8 cellular contexts compared by ENCODE assay signal in genomic region chr20:297098-297924, GRCh38. TPM values are rescaled to one million over a fixed set of nuclear protein-coding genes. Genes with fewer than 3 reads are reported as not detected.
DNase-seq lines count a peak whose midpoint lies in the region; ATAC-seq and TF ChIP-seq lines count a peak whose summit lies in the region.

A gene with protein sequence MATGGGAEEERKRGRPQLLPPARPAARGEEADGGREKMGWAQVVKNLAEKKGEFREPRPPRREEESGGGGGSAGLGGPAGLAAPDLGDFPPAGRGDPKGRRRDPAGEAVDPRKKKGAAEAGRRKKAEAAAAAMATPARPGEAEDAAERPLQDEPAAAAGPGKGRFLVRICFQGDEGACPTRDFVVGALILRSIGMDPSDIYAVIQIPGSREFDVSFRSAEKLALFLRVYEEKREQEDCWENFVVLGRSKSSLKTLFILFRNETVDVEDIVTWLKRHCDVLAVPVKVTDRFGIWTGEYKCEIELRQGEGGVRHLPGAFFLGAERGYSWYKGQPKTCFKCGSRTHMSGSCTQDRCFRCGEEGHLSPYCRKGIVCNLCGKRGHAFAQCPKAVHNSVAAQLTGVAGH (plus strand): TSS chr20:297570. CDS start chr20:297587, 17 bp downstream.

- H3K4me3 ChIP-seq in thymus (ENCODE audit: low read length): peak within 1 kb of the TSS; percentile 100

- H3K27me3 Mint-ChIP-seq in osteocyte (ENCODE audit: unreplicated experiment): no peaks in the 10 kb centered on the region

- peaks cover 12% of the 10 kb centered on the region for H3K4me1 ChIP-seq in thymus (ENCODE audit: control insufficient read depth, insufficient read depth, low read length)

- H3K27ac ChIP-seq in thymus (ENCODE audit: low read depth): peak within 1 kb of the TSS; percentile 95

- H3K36me3 Mint-ChIP-seq in activated naive CD4-positive, alpha-beta T cell treated with anti-CD3 and anti-CD28 coated beads, Interleukin-2, amount 50 U/mL, for 72 hours: peaks cover 27 to 28% of the 10 kb centered on the region in 2 donors
- H3K36me3 Mint-ChIP-seq in osteocyte (ENCODE audit: unreplicated experiment): peaks cover 2% of the 10 kb centered on the region

- peak within 1 kb of the TSS; percentile 95 to 100 for H3K27ac Mint-ChIP-seq in activated naive CD4-positive, alpha-beta T cell treated with anti-CD3 and anti-CD28 coated beads, Interleukin-2, amount 50 U/mL, for 72 hours
- peak within 1 kb of the TSS; percentile 97 for H3K27ac Mint-ChIP-seq in osteocyte (ENCODE audit: unreplicated experiment)

- peaks cover 4% of the 10 kb centered on the region for H3K36me3 ChIP-seq in thymus (ENCODE audit: control insufficient read depth, insufficient read depth)

- H3K9me3 Mint-ChIP-seq in activated naive CD4-positive, alpha-beta T cell treated with anti-CD3 and anti-CD28 coated beads, Interleukin-2, amount 50 U/mL, for 72 hours: no peaks in the 10 kb centered on the region
- H3K9me3 Mint-ChIP-seq in osteocyte (ENCODE audit: unreplicated experiment): no peaks in the 10 kb centered on the region

- ATAC-seq in HG02571 (IDR thresholded peaks at IDR 0.05; ENCODE audit: unreplicated experiment) (peak; percentile 81), SK-N-SH treated with all-trans-retinoic acid at 6 μM for 48 hours (peak; percentile 98)
- peak; percentile 87 to 91 for ATAC-seq in activated naive CD4-positive, alpha-beta T cell treated with anti-CD3 and anti-CD28 coated beads, Interleukin-2, amount 50 U/mL, for 72 hours

- WGBS in thymus: under 1% methylated on average over 99 of the region's 99 CpGs

- peak; percentile 77 for TF ChIP-seq POLR2A in GM10847 (IDR thresholded peaks at IDR 0.05; ENCODE audit: extremely low read depth, insufficient read length)

- no peaks in the 10 kb centered on the region for H3K27me3 ChIP-seq in thymus (ENCODE audit: control insufficient read depth, insufficient read depth)

- H3K9me3 ChIP-seq in thymus (ENCODE audit: control insufficient read depth): no peaks in the 10 kb centered on the region

- H3K4me1 Mint-ChIP-seq in osteocyte (ENCODE audit: unreplicated experiment): peaks cover 48% of the 10 kb centered on the region

- DNase-seq in NCI-H1048 (lab: John Stamatoyannopoulos, UW): peak; percentile 80
- peak; percentile 87 to 88 for DNase-seq in activated naive CD4-positive, alpha-beta T cell treated with anti-CD3 and anti-CD28 coated beads, Interleukin-2, amount 50 U/mL, for 72 hours (ENCODE audit: low spot score in 2 of 2)
- peak; percentile 98 for DNase-seq in glomerular visceral epithelial cell (ENCODE audit: extremely low spot score)
- peak; percentile 95 for DNase-seq in osteocyte (ENCODE audit: extremely low spot score, unreplicated experiment)

- peak; percentile 16 for TF ChIP-seq CTCF in osteocyte (IDR thresholded peaks at IDR 0.05)

- H3K4me3 Mint-ChIP-seq in osteocyte (ENCODE audit: unreplicated experiment): peak within 1 kb of the TSS; percentile 94

TF ChIP-seq in SK-N-SH treated with all-trans-retinoic acid at 6 μM for 48 hours, 23 proteins besides CTCF, POLR2A, EP300 and RAD21:
- TF ChIP-seq, protein P1, sequence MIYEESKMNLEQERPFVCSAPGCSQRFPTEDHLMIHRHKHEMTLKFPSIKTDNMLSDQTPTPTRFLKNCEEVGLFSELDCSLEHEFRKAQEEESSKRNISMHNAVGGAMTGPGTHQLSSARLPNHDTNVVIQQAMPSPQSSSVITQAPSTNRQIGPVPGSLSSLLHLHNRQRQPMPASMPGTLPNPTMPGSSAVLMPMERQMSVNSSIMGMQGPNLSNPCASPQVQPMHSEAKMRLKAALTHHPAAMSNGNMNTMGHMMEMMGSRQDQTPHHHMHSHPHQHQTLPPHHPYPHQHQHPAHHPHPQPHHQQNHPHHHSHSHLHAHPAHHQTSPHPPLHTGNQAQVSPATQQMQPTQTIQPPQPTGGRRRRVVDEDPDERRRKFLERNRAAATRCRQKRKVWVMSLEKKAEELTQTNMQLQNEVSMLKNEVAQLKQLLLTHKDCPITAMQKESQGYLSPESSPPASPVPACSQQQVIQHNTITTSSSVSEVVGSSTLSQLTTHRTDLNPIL (CRISPR knock-in tag; IDR thresholded peaks at IDR 0.05; ENCODE audit: low read depth): no peak
- TF ChIP-seq ZNF565 (CRISPR knock-in tag; conservative IDR thresholded peaks at IDR 0.05; ENCODE audit: low read depth) (no peak), RARB (CRISPR knock-in tag; IDR thresholded peaks at IDR 0.05) (no peak), ZC3H10 (CRISPR knock-in tag; IDR thresholded peaks at IDR 0.05) (no peak)
TF ChIP-seq in SK-N-SH treated with all-trans-retinoic acid at 6 μM for 48 hours: peak in this region for 0.

RNA-seq across cellular contexts. Expression of the gene that starts here (rescaled TPM):
- total RNA-seq in activated naive CD4-positive, alpha-beta T cell treated with anti-CD3 and anti-CD28 coated beads, Interleukin-2, amount 50 U/mL, for 72 hours: 10 to 100 TPM; 15.4 to 17.0 TPM
- 22.4 and 22.7 TPM in 2 replicates for total RNA-seq in osteocyte
- polyA plus RNA-seq in thymus: 21.8 TPM

Comparison
In these comparisons a context has a peak if more than half of its experiments do, and no peak if none do; other contexts are left out.
1. Peak in every context shown above with its lines: DNase-seq, ATAC-seq, H3K4me3 ChIP-seq and H3K27ac ChIP-seq.